ENCODE assay signal across 21 cellular contexts in the genomic region with DNA sequence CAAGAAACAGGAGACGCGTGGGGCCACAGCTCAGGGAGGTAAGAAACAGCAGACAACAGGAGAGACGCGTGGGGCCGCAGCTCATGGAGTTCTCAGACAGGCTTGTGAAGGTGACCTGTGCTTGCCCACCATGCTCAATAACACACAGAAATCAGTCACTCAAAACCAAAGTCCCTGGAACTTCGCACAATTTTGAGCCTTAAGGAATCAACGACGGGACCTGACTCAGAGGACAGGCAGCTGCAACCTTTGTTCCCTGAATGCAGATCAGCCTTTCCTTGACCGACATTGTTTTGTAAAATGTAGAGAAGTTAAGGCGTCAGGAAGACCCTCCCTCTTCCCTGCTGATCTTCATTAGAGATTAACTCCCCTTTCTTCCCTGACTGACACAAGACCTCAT. TPM values are rescaled to one million over a fixed set of nuclear protein-coding genes. Genes with fewer than 3 reads are reported as not detected.
DNase-seq lines count a peak whose midpoint lies in the region.
"Had no signal": no experiment of that assay in that cellular context is flagged by ENCODE, and none has a peak within 500 bp of the region (broad histone marks: within the 10 kb centered on the region; RNA-seq: fewer than 3 reads in every experiment).

No MANE protein-coding gene starts in this region.

- peak overlapping the region; percentile 79 for H3K9ac ChIP-seq in HUES6 (ENCODE audit: low read length)

- H3K9me3 ChIP-seq in HUES6 (ENCODE audit: control insufficient read depth, insufficient read depth, low read depth, low read length) (peaks cover 18% of the 10 kb centered on the region), ectodermal cell (ENCODE audit: control insufficient read depth, low read length) (no peaks in the 10 kb centered on the region)
- H3K9me3 ChIP-seq: colonic mucosa had no signal

- no peaks in the 10 kb centered on the region for H3K27me3 ChIP-seq in HUES6 (ENCODE audit: control insufficient read depth, insufficient read depth, low read length)
- H3K27me3 ChIP-seq in ectodermal cell (ENCODE audit: control insufficient read depth, insufficient read depth, low read length, poor library complexity, severe bottlenecking) = no peaks in the 10 kb centered on the region
- H3K27me3 ChIP-seq: colonic mucosa had no signal

- DNase-seq in iPS-NIHi7 (ENCODE audit: extremely low spot score) (peak; percentile 81), renal cortical epithelial cell (ENCODE audit: low read depth) (peak; percentile 77), NCI-H2227 treated with DMSO at 0.1 percent for 48 hours (lab: John Stamatoyannopoulos, UW) (no peak), NCI-H510A treated with DMSO at 0.1 percent for 48 hours (lab: John Stamatoyannopoulos, UW) (no peak), NCI-H748 treated with DMSO at 0.1 percent for 48 hours (lab: John Stamatoyannopoulos, UW) (no peak)
- DNase-seq: activated CD4-positive, alpha-beta T cell treated with anti-CD3 and anti-CD28 coated beads, Interleukin-2, amount 50 U/mL, for 1 hour; activated effector memory CD4-positive, alpha-beta T cell treated with Interleukin-2 at 50 U/mL for 16 hours; activated naive CD8-positive, alpha-beta T cell treated with anti-CD3 and anti-CD28 coated beads, Interleukin-2, amount 50 U/mL, for 24 hours; colonic mucosa; DMS79 treated with DMSO at 0.1 percent for 48 hours; NCI-H2029; NCI-H345; occipital lobe; spleen; stimulated activated CD4-positive, alpha-beta T cell treated with anti-CD3 and anti-CD28 coated beads, Interleukin-4, amount 100 ng/mL, for 24 hours; stimulated activated naive CD4-positive, alpha-beta T cell treated with Interleukin-2 at 50 U/mL for 16 hours had no signal

- WGBS in ectodermal cell, 2 experiments = 3% methylated on average over 10 of the region's 10 CpGs

- H3K27ac ChIP-seq in HUES6 (ENCODE audit: low read depth, low read length) (peak overlapping the region; percentile 93), ectodermal cell (ENCODE audit: insufficient read depth, low read depth, low read length, poor library complexity, severe bottlenecking) (peak overlapping the region; percentile 80)
- H3K27ac ChIP-seq: breast epithelium, colonic mucosa, spleen, thoracic aorta, VCaP had no signal

- H3K4me3 ChIP-seq in HUES6 (ENCODE audit: low read depth, low read length) (peak overlapping the region; percentile 32; the same call in 1 of the 2 replicates), ectodermal cell (ENCODE audit: insufficient read depth, low read depth, low read length) (no peak overlapping the region)
- H3K4me3 ChIP-seq: breast epithelium, colonic mucosa, spleen, thoracic aorta had no signal

- H3K4me1 ChIP-seq in HUES6 (ENCODE audit: control insufficient read depth, insufficient read depth, low read length) = peaks cover 28% of the 10 kb centered on the region
- H3K4me1 ChIP-seq in ectodermal cell (ENCODE audit: control insufficient read depth, insufficient read depth, low read length) = peaks cover 6% of the 10 kb centered on the region
- H3K4me1 ChIP-seq: breast epithelium, colonic mucosa, spleen had no signal

- H3K36me3 ChIP-seq in HUES6 (ENCODE audit: control insufficient read depth, insufficient read depth, low read length) (no peaks in the 10 kb centered on the region), ectodermal cell (ENCODE audit: control insufficient read depth, insufficient read depth, low read length) (no peaks in the 10 kb centered on the region)
- H3K36me3 ChIP-seq: breast epithelium, colonic mucosa, spleen, thoracic aorta had no signal

RNA-seq across cellular contexts. Expression of gene KNDC1, which starts 8.5 kb away (rescaled TPM):
- polyA plus RNA-seq in ectodermal cell (2013, experiment 1 of 4) = 7.1 TPM
- 6.9 TPM for polyA plus RNA-seq in ectodermal cell (2013, experiment 2 of 4)
- polyA plus RNA-seq in ectodermal cell (2013, experiment 3 of 4) = 5.2 TPM
- polyA plus RNA-seq in ectodermal cell (2013, experiment 4 of 4) = 6.2 TPM
- total RNA-seq in renal cortical epithelial cell = 0.25 TPM in 1 of 2 replicates, not detected in the other

Comparison
In these comparisons a context has a peak if more than half of its experiments do, and no peak if none do; other contexts are left out.
1. DNase-seq: peak in iPS-NIHi7 (single experiment) and renal cortical epithelial cell (single experiment); none in NCI-H2227 treated with DMSO at 0.1 percent for 48 hours (single experiment), NCI-H510A treated with DMSO at 0.1 percent for 48 hours (single experiment) and NCI-H748 treated with DMSO at 0.1 percent for 48 hours (single experiment).